In the genomic region with DNA sequence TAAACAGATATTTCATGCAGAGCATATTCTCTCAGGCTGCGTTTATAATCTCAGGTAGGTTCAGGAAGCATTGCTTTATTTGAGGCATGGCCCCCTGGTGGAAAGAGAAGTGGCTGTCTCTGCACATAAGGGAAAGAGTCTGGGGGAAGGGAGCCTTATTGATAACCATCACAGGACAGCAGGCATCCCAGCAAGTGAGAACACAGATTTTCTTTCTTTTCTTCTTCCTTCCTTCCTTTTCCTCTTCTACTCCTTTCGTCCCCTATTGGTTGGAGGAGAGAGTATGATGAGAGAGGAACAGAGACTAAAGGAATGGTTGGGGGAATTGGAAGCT, we compare ENCODE assay signal across 9 cellular contexts. TPM values are rescaled to one million over a fixed set of nuclear protein-coding genes. Genes with fewer than 3 reads are reported as not detected.
A peak's percentile ranks its signal among the peaks of the same experiment; 100 is the strongest.
DNase-seq lines count a peak whose midpoint lies in the region; ATAC-seq and TF ChIP-seq lines count a peak whose summit lies in the region.
"Had no signal": no experiment of that assay in that cellular context is flagged by ENCODE, and none has a peak within 500 bp of the region (broad histone marks: within the 10 kb centered on the region; RNA-seq: fewer than 3 reads in every experiment).

No MANE protein-coding gene starts in this region.

- POLR2A ChIA-PET in activated B cell treated with CpG ODN at 0.5 μM for 24 hours (lab: Charles Lee), result no interaction called here

- peaks cover 54% of the 10 kb centered on the region for H3K36me3 Mint-ChIP-seq in activated B cell treated with CpG ODN at 0.5 μM for 24 hours (ENCODE audit: low read depth)

- no peaks in the 10 kb centered on the region for H3K9me3 Mint-ChIP-seq in activated B cell treated with CpG ODN at 0.5 μM for 24 hours
- H3K9me3 Mint-ChIP-seq: T-helper 1 cell treated with Interleukin-12 subunit alpha and Interleukin-12 subunit beta and Interleukin-4 antibody, amounts not matched to agents 30 μg/mL and 1 μg/mL, for 36 hours had no signal

- no peak for TF ChIP-seq CTCF in activated B cell treated with CpG ODN at 0.5 μM for 24 hours (IDR thresholded peaks at IDR 0.05)

- intact Hi-C loops in activated B cell treated with CpG ODN at 0.5 μM for 24 hours (cut with micrococcal nuclease), result loop anchor here (1.0 kb wide), 1 partner anchor 193 kb away; no protein-coding TSS in a partner anchor

- ATAC-seq in HG02938 (IDR thresholded peaks at IDR 0.05; ENCODE audit: unreplicated experiment), result peak; percentile 59
- peak; percentile 57 for ATAC-seq in activated B cell treated with CpG ODN at 0.5 μM for 24 hours (ENCODE audit: low read depth)
- ATAC-seq in GM19328 (IDR thresholded peaks at IDR 0.05; ENCODE audit: unreplicated experiment), result no peak

- peak; percentile 6 for DNase-seq in DMS153 (lab: John Stamatoyannopoulos, UW)
- DNase-seq in DMS153 treated with DMSO at 0.1 percent for 48 hours (lab: John Stamatoyannopoulos, UW; ENCODE audit: unreplicated experiment), result no peak
- DNase-seq in activated B cell treated with CpG ODN at 0.5 μM for 24 hours, result no peak
- peak; percentile 30 for DNase-seq in left kidney (ENCODE audit: low read depth, low spot score)
- DNase-seq in GDM1 (lab: John Stamatoyannopoulos, UW), result no peak
- no peak for DNase-seq in occipital lobe (lab: John Stamatoyannopoulos, UW)

- CTCF ChIA-PET in activated B cell treated with CpG ODN at 0.5 μM for 24 hours (lab: Charles Lee), result interaction anchor here (1.1 to 1.6 kb wide), 3 partner anchors 14 to 193 kb away, joined by 3 to 6 read pairs (median 4); no protein-coding TSS in a partner anchor

- no peaks in the 10 kb centered on the region for H3K4me1 Mint-ChIP-seq in activated B cell treated with CpG ODN at 0.5 μM for 24 hours

- H3K27ac Mint-ChIP-seq in activated B cell treated with CpG ODN at 0.5 μM for 24 hours, result no peak overlapping the region
- H3K27ac Mint-ChIP-seq: T-helper 1 cell treated with Interleukin-12 subunit alpha and Interleukin-12 subunit beta and Interleukin-4 antibody, amounts not matched to agents 30 μg/mL and 1 μg/mL, for 36 hours had no signal

- no peak overlapping the region for H3K4me3 Mint-ChIP-seq in activated B cell treated with CpG ODN at 0.5 μM for 24 hours
- H3K4me3 Mint-ChIP-seq: T-helper 1 cell treated with Interleukin-12 subunit alpha and Interleukin-12 subunit beta and Interleukin-4 antibody, amounts not matched to agents 30 μg/mL and 1 μg/mL, for 36 hours had no signal

- no peaks in the 10 kb centered on the region for H3K27me3 Mint-ChIP-seq in activated B cell treated with CpG ODN at 0.5 μM for 24 hours

RNA-seq across cellular contexts. Expression of gene TSNAX, which starts 21.9 kb away (rescaled TPM):
- total RNA-seq in activated B cell treated with CpG ODN at 0.5 μM for 24 hours (30.0 and 38.7 TPM in 2 replicates), occipital lobe (63.8 TPM)

Comparison
In these comparisons a context has a peak if more than half of its experiments do, and no peak if none do; other contexts are left out.
1. DNase-seq: peak in DMS153 (single experiment) and left kidney (single experiment); none in DMS153 treated with DMSO at 0.1 percent for 48 hours (single experiment), activated B cell treated with CpG ODN at 0.5 μM for 24 hours (single experiment), GDM1 (single experiment) and occipital lobe (single experiment).